2 cellular contexts compared by ENCODE assay signal in the genomic region with DNA sequence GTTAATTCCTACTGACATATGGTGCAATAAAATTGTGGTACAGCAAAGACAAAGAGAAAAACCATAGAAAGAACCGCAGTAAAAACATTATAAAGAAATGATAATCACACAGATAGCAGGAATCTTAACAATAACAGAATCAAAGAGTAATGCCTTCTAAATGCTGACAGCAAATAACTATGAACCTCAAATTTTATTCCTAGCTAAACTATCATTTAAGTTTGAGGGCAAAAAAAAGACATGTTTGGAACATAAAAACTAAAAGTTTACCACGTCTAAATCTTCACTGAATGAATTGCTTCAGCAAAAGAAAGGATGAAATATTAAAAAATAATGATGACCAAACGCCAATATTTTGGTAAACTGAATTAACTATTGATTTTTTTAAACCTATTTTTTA.
A peak's percentile ranks its signal among the peaks of the same experiment; 100 is the strongest.
TF ChIP-seq lines count a peak whose summit lies in the region.

No MANE protein-coding gene starts in this region.

TF ChIP-seq in K562, 482 proteins besides CTCF, POLR2A, EP300 and RAD21 (continued from another document):
- TF ChIP-seq TAF7 (tag; IDR thresholded peaks at IDR 0.05) (no peak), UBTF (IDR thresholded peaks at IDR 0.05; ENCODE audit: borderline replicate concordance in 1 of 2, low read depth in 2 of 2, low read length in 2 of 2) (no peak), SMAD2 (IDR thresholded peaks at IDR 0.05; ENCODE audit: low read depth, low read length) (no peak), RCOR1 (IDR thresholded peaks at IDR 0.05; ENCODE audit: borderline replicate concordance in 1 of 2, low read depth in 2 of 2, low read length in 2 of 2) (no peak), TRIM28 (IDR thresholded peaks at IDR 0.05) (peak; percentile 67; the same call in 1 of the 2 replicates), ZNF444 (CRISPR knock-in tag; IDR thresholded peaks at IDR 0.05) (no peak), THAP12 (CRISPR knock-in tag; IDR thresholded peaks at IDR 0.05) (no peak), ZFP1 (CRISPR knock-in tag; IDR thresholded peaks at IDR 0.05) (peak; percentile 93)
- TF ChIP-seq, protein P1, sequence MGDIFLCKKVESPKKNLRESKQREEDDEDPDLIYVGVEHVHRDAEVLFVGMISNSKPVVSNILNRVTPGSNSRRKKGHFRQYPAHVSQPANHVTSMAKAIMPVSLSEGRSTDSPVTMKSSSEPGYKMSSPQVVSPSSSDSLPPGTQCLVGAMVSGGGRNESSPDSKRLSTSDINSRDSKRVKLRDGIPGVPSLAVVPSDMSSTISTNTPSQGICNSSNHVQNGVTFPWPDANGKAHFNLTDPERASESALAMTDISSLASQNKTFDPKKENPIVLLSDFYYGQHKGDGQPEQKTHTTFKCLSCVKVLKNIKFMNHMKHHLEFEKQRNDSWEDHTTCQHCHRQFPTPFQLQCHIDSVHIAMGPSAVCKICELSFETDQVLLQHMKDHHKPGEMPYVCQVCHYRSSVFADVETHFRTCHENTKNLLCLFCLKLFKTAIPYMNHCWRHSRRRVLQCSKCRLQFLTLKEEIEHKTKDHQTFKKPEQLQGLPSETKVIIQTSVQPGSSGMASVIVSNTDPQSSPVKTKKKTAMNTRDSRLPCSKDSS (IDR thresholded peaks at IDR 0.05; ENCODE audit: low read depth, partially characterized antibody): peak; percentile 12

TF ChIP-seq in endothelial cell of umbilical vein, 7 proteins besides CTCF, POLR2A, EP300 and RAD21 (continued from another document):
- TF ChIP-seq MYC (IDR thresholded peaks at IDR 0.05; ENCODE audit: low read depth, low read length): no peak
- no peak for TF ChIP-seq FOS (IDR thresholded peaks at IDR 0.05; ENCODE audit: borderline replicate concordance, insufficient read depth, low read length)
- no peak for TF ChIP-seq JUN (IDR thresholded peaks at IDR 0.05; ENCODE audit: borderline replicate concordance, insufficient read depth, insufficient read length, low read depth)
- TF ChIP-seq MAX (IDR thresholded peaks at IDR 0.05; ENCODE audit: insufficient read depth, insufficient read length): no peak
- no peak for TF ChIP-seq POLR2AphosphoS5 (IDR thresholded peaks at IDR 0.05; ENCODE audit: insufficient read depth, low read depth, low read length)
- no peak for TF ChIP-seq GATA2 (IDR thresholded peaks at IDR 0.05; ENCODE audit: insufficient read depth, insufficient read length, low read depth, low read length)
